ENCODE assay signal across 8 cellular contexts in genomic region chr10:97399843-97400545, GRCh38. TPM values are rescaled to one million over a fixed set of nuclear protein-coding genes. Genes with fewer than 3 reads are reported as not detected.
A peak's percentile ranks its signal among the peaks of the same experiment; 100 is the strongest.
DNase-seq lines count a peak whose midpoint lies in the region; ATAC-seq and TF ChIP-seq lines count a peak whose summit lies in the region.

No MANE protein-coding gene starts in this region.

- peak overlapping the region; percentile 88 for H3K4me2 ChIP-seq in OCI-LY7 (ENCODE audit: low read length)
- H3K4me2 ChIP-seq in hepatocyte: peak overlapping the region; percentile 86

- DNase-seq in CD14-positive monocyte (ENCODE audit: low spot score) (peak; percentile 90), HAP-1 (ENCODE audit: low spot score in 2 of 2) (peak; percentile 10 to 59), OCI-LY7 (ENCODE audit: low spot score) (peak; percentile 71), hepatocyte (ENCODE audit: low spot score) (peak; percentile 78), retinal pigment epithelial cell (ENCODE audit: low read depth) (no peak), globus pallidus (ENCODE audit: low spot score) (no peak)
- no peak for DNase-seq in activated naive CD8-positive, alpha-beta T cell treated with anti-CD3 and anti-CD28 coated beads, Interleukin-2, amount 10 ng/mL, durations not matched to agents 7 days and 5 days

- H2AFZ ChIP-seq in OCI-LY7 (ENCODE audit: low read length) (peak overlapping the region; percentile 92; the same call in 1 of the 2 replicates), hepatocyte (peak overlapping the region; percentile 45)

- CTCF ChIA-PET in OCI-LY7 (lab: Charles Lee; ENCODE audit: unreplicated experiment): interaction anchor here (0.6 to 1.1 kb wide), 2 partner anchors 86 to 1706 kb away, joined by 3 read pairs; partner anchors contain the start of gene TCTN3

- no TSS peak for BruUV-seq in OCI-LY7 (replicated peaks; lab: Mats Ljungman, UMichigan)

- peaks cover 26% of the 10 kb centered on the region for H3K36me3 ChIP-seq in HAP-1 (replicated peaks)
- H3K36me3 ChIP-seq in OCI-LY7 (ENCODE audit: insufficient read depth, low read length): peaks cover 34% of the 10 kb centered on the region
- H3K36me3 ChIP-seq in hepatocyte (replicated peaks; ENCODE audit: insufficient read depth, low read depth): no peaks in the 10 kb centered on the region

- H3K27ac ChIP-seq in OCI-LY7 (ENCODE audit: low read depth, low read length, poor library complexity, severe bottlenecking) (peak overlapping the region; percentile 50), hepatocyte (peak overlapping the region; percentile 78)

- H4K20me1 ChIP-seq in OCI-LY7 (ENCODE audit: insufficient read depth, low read length): no peaks in the 10 kb centered on the region
- no peaks in the 10 kb centered on the region for H4K20me1 ChIP-seq in hepatocyte (ENCODE audit: insufficient read depth, poor library complexity, severe bottlenecking)

- no peak for TF ChIP-seq CTCF in CD14-positive monocyte (IDR thresholded peaks at IDR 0.05)
- no peak for TF ChIP-seq CTCF in OCI-LY7 (conservative IDR thresholded peaks at IDR 0.05; ENCODE audit: low read length)
- TF ChIP-seq CTCF in hepatocyte (IDR thresholded peaks at IDR 0.05; ENCODE audit: poor library complexity): no peak
- TF ChIP-seq CTCF in retinal pigment epithelial cell (conservative IDR thresholded peaks at IDR 0.05; ENCODE audit: low read depth, low read length): no peak

- no peak for ATAC-seq in activated naive CD8-positive, alpha-beta T cell treated with anti-CD3 and anti-CD28 coated beads, Interleukin-2, amount 10 ng/mL, durations not matched to agents 7 days and 5 days (ENCODE audit: low read depth)
- ATAC-seq in HG03520 (IDR thresholded peaks at IDR 0.05; ENCODE audit: unreplicated experiment): no peak

- H3K27me3 ChIP-seq in HAP-1 (ENCODE audit: low read depth) (no peaks in the 10 kb centered on the region), hepatocyte (no peaks in the 10 kb centered on the region)

- POLR2A ChIA-PET in OCI-LY7 (lab: Charles Lee): interaction anchor here (0.5 to 1.6 kb wide), 6 partner anchors 28 to 198 kb away, joined by 3 read pairs; no protein-coding TSS in a partner anchor
- POLR2A ChIA-PET in activated naive CD8-positive, alpha-beta T cell treated with anti-CD3 and anti-CD28 coated beads, Interleukin-2, amount 10 ng/mL, durations not matched to agents 7 days and 5 days (lab: Charles Lee): interaction anchor here (0.7 to 1.7 kb wide), 3 partner anchors 10 to 142 kb away, joined by 3 to 6 read pairs (median 3); no protein-coding TSS in a partner anchor

- 40% methylated on average over 21 of the region's 21 CpGs for WGBS in hepatocyte (ENCODE audit: low lambda C conversion rate, missing lambda C conversion rate)

- H3K9me3 ChIP-seq in HAP-1: no peaks in the 10 kb centered on the region
- no peaks in the 10 kb centered on the region for H3K9me3 ChIP-seq in OCI-LY7 (ENCODE audit: low read length)
- no peaks in the 10 kb centered on the region for H3K9me3 ChIP-seq in hepatocyte (ENCODE audit: low read depth)

- H3K27ac Mint-ChIP-seq in CD14-positive monocyte: peak overlapping the region; percentile 97 to 100 (median 98)
- peak overlapping the region; percentile 85 for H3K27ac Mint-ChIP-seq in activated naive CD8-positive, alpha-beta T cell treated with anti-CD3 and anti-CD28 coated beads, Interleukin-2, amount 10 ng/mL, durations not matched to agents 7 days and 5 days

- peaks cover 0 to 2% (median 0%) of the 10 kb centered on the region in 3 donors for H3K27me3 Mint-ChIP-seq in CD14-positive monocyte (ENCODE audit: low read depth in 3 of 3)
- no peaks in the 10 kb centered on the region for H3K27me3 Mint-ChIP-seq in activated naive CD8-positive, alpha-beta T cell treated with anti-CD3 and anti-CD28 coated beads, Interleukin-2, amount 10 ng/mL, durations not matched to agents 7 days and 5 days

- H3K36me3 Mint-ChIP-seq in CD14-positive monocyte: peaks cover 16 to 37% of the 10 kb centered on the region in 2 donors
- H3K36me3 Mint-ChIP-seq in activated naive CD8-positive, alpha-beta T cell treated with anti-CD3 and anti-CD28 coated beads, Interleukin-2, amount 10 ng/mL, durations not matched to agents 7 days and 5 days: peaks cover 2% of the 10 kb centered on the region

- peaks cover 24% of the 10 kb centered on the region; the same call in 1 of the 2 replicates for H3K79me2 ChIP-seq in OCI-LY7 (ENCODE audit: insufficient read depth, low read depth, low read length)
- H3K79me2 ChIP-seq in hepatocyte: peaks cover 9% of the 10 kb centered on the region

- H3K9me3 Mint-ChIP-seq in CD14-positive monocyte: no peaks in the 10 kb centered on the region
- no peaks in the 10 kb centered on the region for H3K9me3 Mint-ChIP-seq in activated naive CD8-positive, alpha-beta T cell treated with anti-CD3 and anti-CD28 coated beads, Interleukin-2, amount 10 ng/mL, durations not matched to agents 7 days and 5 days

- H3K9me2 ChIP-seq in OCI-LY7 (ENCODE audit: insufficient read depth, low read length) (no peaks in the 10 kb centered on the region), hepatocyte (replicated peaks; ENCODE audit: insufficient read depth) (no peaks in the 10 kb centered on the region)

- in situ Hi-C loops in HAP-1 (cut with MboI; ENCODE audit: low sequenced_read_pairs): no loop called here

- H3K4me1 ChIP-seq in HAP-1: peaks cover 7% of the 10 kb centered on the region; the same call in 1 of the 2 replicates
- peaks cover 5% of the 10 kb centered on the region for H3K4me1 ChIP-seq in OCI-LY7 (ENCODE audit: insufficient read depth, low read length, poor library complexity, severe bottlenecking)
- H3K4me1 ChIP-seq in hepatocyte (ENCODE audit: insufficient read depth): no peaks in the 10 kb centered on the region

- intact Hi-C loops in CD14-positive monocyte (cut with micrococcal nuclease): loop anchor here (2.0 to 5.0 kb wide), 3 partner anchors 33 to 97 kb away; partner anchors contain the start of genes MMS19 (in 1 of the 2) and UBTD1 (in 1 of the 2)
- intact Hi-C loops in OCI-LY7 (cut with micrococcal nuclease; ENCODE audit: unreplicated experiment): loop anchor here (5.0 kb wide), 2 partner anchors 68 to 123 kb away; partner anchors contain the start of gene FRAT2

- H3K4me1 Mint-ChIP-seq in CD14-positive monocyte: peaks cover 29% of the 10 kb centered on the region
- peaks cover 5% of the 10 kb centered on the region for H3K4me1 Mint-ChIP-seq in activated naive CD8-positive, alpha-beta T cell treated with anti-CD3 and anti-CD28 coated beads, Interleukin-2, amount 10 ng/mL, durations not matched to agents 7 days and 5 days

- H3K4me3 Mint-ChIP-seq in CD14-positive monocyte: peak overlapping the region; percentile 91 to 94
- peak overlapping the region; percentile 90 for H3K4me3 Mint-ChIP-seq in activated naive CD8-positive, alpha-beta T cell treated with anti-CD3 and anti-CD28 coated beads, Interleukin-2, amount 10 ng/mL, durations not matched to agents 7 days and 5 days

- H3K4me3 ChIP-seq in HAP-1 (peak overlapping the region; percentile 78), OCI-LY7 (ENCODE audit: low read depth, low read length, poor library complexity, severe bottlenecking) (peak overlapping the region; percentile 84), hepatocyte (peak overlapping the region; percentile 60), retinal pigment epithelial cell (ENCODE audit: low read length) (peak overlapping the region; percentile 95)

RNA-seq across cellular contexts. Expression of gene RRP12, which starts 1.1 kb away (rescaled TPM):
- 10 to 100 TPM; 31.0 to 44.3 TPM for polyA plus RNA-seq in CD14-positive monocyte
- total RNA-seq in OCI-LY7 (2014; rRNA removed; shearing (Covaris generic)): 32.1 and 38.6 TPM in 2 replicates
- 32.7 and 39.3 TPM in 2 replicates for total RNA-seq in OCI-LY7 (2022)
- total RNA-seq in activated naive CD8-positive, alpha-beta T cell treated with anti-CD3 and anti-CD28 coated beads, Interleukin-2, amount 10 ng/mL, durations not matched to agents 7 days and 5 days: 10 to 100 TPM; 20.5 to 23.8 TPM
- total RNA-seq in hepatocyte: 8.5 and 10.6 TPM in 2 replicates
- 19.6 and 20.6 TPM in 2 replicates for polyA plus RNA-seq in hepatocyte

RNA-seq across cellular contexts. Expression of gene PGAM1, which starts 26.0 kb away (rescaled TPM):
- polyA plus RNA-seq in CD14-positive monocyte (100 to 1,000 TPM; 498 to 749 TPM), hepatocyte (239 and 254 TPM in 2 replicates)
- 243 and 289 TPM in 2 replicates for total RNA-seq in OCI-LY7 (2014; rRNA removed; shearing (Covaris generic))
- total RNA-seq in OCI-LY7 (2022) (286 and 467 TPM in 2 replicates), hepatocyte (204 and 214 TPM in 2 replicates)
- total RNA-seq in activated naive CD8-positive, alpha-beta T cell treated with anti-CD3 and anti-CD28 coated beads, Interleukin-2, amount 10 ng/mL, durations not matched to agents 7 days and 5 days: 100 to 1,000 TPM; 288 to 298 TPM

RNA-seq across cellular contexts. Expression of gene EXOSC1, which starts 45.8 kb away (rescaled TPM):
- polyA plus RNA-seq in CD14-positive monocyte (10 to 100 TPM; 55.8 to 60.6 TPM), hepatocyte (39.1 and 51.7 TPM in 2 replicates)
- 46.8 and 59.6 TPM in 2 replicates for total RNA-seq in OCI-LY7 (2014; rRNA removed; shearing (Covaris generic))
- total RNA-seq in OCI-LY7 (2022) (54.8 and 56.2 TPM in 2 replicates), hepatocyte (34.7 and 40.0 TPM in 2 replicates)
- total RNA-seq in activated naive CD8-positive, alpha-beta T cell treated with anti-CD3 and anti-CD28 coated beads, Interleukin-2, amount 10 ng/mL, durations not matched to agents 7 days and 5 days: 10 to 100 TPM; 46.5 to 47.9 TPM

RNA-seq across cellular contexts. Expression of gene ZDHHC16, which starts 46.0 kb away (rescaled TPM):
- polyA plus RNA-seq in CD14-positive monocyte (10 to 100 TPM; 24.1 to 26.4 TPM), hepatocyte (81.9 and 86.8 TPM in 2 replicates)
- total RNA-seq in OCI-LY7 (2014; rRNA removed; shearing (Covaris generic)): 28.7 and 31.0 TPM in 2 replicates
- total RNA-seq in OCI-LY7 (2022) (35.8 and 38.4 TPM in 2 replicates), hepatocyte (54.4 and 57.0 TPM in 2 replicates)
- total RNA-seq in activated naive CD8-positive, alpha-beta T cell treated with anti-CD3 and anti-CD28 coated beads, Interleukin-2, amount 10 ng/mL, durations not matched to agents 7 days and 5 days: 10 to 100 TPM; 23.3 to 29.6 TPM

Comparison
In these comparisons a context has a peak if more than half of its experiments do, and no peak if none do; other contexts are left out.
1. DNase-seq: peak in CD14-positive monocyte (single experiment), HAP-1 (2 of 2), OCI-LY7 (single experiment) and hepatocyte (single experiment); none in activated naive CD8-positive, alpha-beta T cell treated with anti-CD3 and anti-CD28 coated beads, Interleukin-2, amount 10 ng/mL, durations not matched to agents 7 days and 5 days (single experiment), retinal pigment epithelial cell (single experiment) and globus pallidus (single experiment).
2. Peak in every context shown above with its lines, with median percentiles within 50 percentile points of each other: H3K4me3 ChIP-seq.